In the genomic region with DNA sequence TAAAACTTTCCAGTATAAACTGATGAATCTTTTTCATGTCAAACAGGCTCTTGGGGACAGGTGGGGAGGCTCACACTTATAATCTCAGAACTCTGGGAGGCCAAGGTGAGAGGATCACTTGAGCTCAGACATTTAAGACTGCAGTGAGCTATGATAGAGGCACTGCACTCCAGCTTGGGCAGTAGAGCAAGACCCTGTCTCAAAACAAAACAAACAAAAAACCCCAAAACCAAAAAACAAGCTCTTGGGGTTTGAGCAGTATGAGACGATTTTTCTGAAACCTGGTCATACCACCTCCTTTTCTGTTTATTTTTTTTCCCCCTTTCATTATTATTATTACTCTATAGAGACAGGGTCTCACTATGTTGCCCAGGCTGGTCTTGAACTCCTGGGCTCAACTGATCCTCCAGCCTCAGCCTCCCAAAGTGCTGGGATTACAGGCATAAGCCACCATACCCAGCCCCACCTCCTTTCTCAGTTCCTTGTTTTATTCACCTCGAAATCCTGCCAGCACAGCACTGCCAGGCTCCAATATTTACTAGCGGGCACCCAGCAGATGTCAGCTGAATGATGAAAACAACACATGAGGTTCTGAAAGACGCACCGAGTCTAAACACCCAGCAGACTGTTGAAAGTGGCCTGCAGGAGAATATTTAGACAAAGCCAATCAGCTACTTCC, we compare ENCODE assay signal across 13 cellular contexts. TPM values are rescaled to one million over a fixed set of nuclear protein-coding genes. Genes with fewer than 3 reads are reported as not detected.
DNase-seq lines count a peak whose midpoint lies in the region; ATAC-seq lines count a peak whose summit lies in the region.
"Had no signal": no experiment of that assay in that cellular context is flagged by ENCODE, and none has a peak within 500 bp of the region (broad histone marks: within the 10 kb centered on the region; RNA-seq: fewer than 3 reads in every experiment).

No MANE protein-coding gene starts in this region.

- peaks cover 5 to 55% (median 33%) of the 10 kb centered on the region in 4 donors for H3K4me1 Mint-ChIP-seq in CD4-positive, CD25-positive, alpha-beta regulatory T cell
- peaks cover 45% of the 10 kb centered on the region for H3K4me1 Mint-ChIP-seq in T-helper 2 cell treated with Interferon-gamma antibody and Interleukin-4, amounts not matched to agents 5 μg/mL and 100 μg/mL, for 36 hours (ENCODE audit: low read depth)

- H3K36me3 ChIP-seq in CD4-positive, CD25-positive, alpha-beta regulatory T cell (ENCODE audit: control insufficient read depth, insufficient read depth, low read length): no peaks in the 10 kb centered on the region
- H3K36me3 ChIP-seq: thoracic aorta had no signal

- ATAC-seq in CD4-positive, CD25-positive, alpha-beta regulatory T cell (ENCODE audit: low read depth in 2 of 2): no peak
- ATAC-seq in GM19035 (IDR thresholded peaks at IDR 0.05; ENCODE audit: unreplicated experiment) (peak; percentile 59), HG02973 (IDR thresholded peaks at IDR 0.05; ENCODE audit: unreplicated experiment) (peak; percentile 76)

- H3K4me1 ChIP-seq in CD4-positive, CD25-positive, alpha-beta regulatory T cell (ENCODE audit: control insufficient read depth, insufficient read depth, low read length, poor library complexity, severe bottlenecking): peaks cover 7% of the 10 kb centered on the region

- H3K27ac ChIP-seq in CD4-positive, CD25-positive, alpha-beta regulatory T cell (ENCODE audit: insufficient read depth, low read length, poor library complexity, severe bottlenecking): peak overlapping the region; percentile 5
- H3K27ac ChIP-seq: thoracic aorta had no signal

- no peak for DNase-seq in CD4-positive, CD25-positive, alpha-beta regulatory T cell
- no peak for DNase-seq in T-helper 2 cell treated with Interferon-gamma antibody and Interleukin-4, amounts not matched to agents 5 μg/mL and 100 μg/mL, for 36 hours (ENCODE audit: low spot score)
- no peak for DNase-seq in cerebellar cortex (ENCODE audit: low spot score)
- DNase-seq in NCI-H226: no peak
- no peak for DNase-seq in DMS79 (lab: John Stamatoyannopoulos, UW)
- no peak for DNase-seq in NCI-H345 treated with DMSO at 0.1 percent for 48 hours (lab: John Stamatoyannopoulos, UW; ENCODE audit: unreplicated experiment)
- DNase-seq: activated naive CD4-positive, alpha-beta T cell treated with Interleukin-2 at 50 U/mL for 16 hours; foreskin fibroblast; SHP77; stimulated activated CD4-positive, alpha-beta T cell treated with anti-CD3 and anti-CD28 coated beads, Interleukin-1b, Interleukin-23, amount 100 ng/mL, for 48 hours had no signal

- no peaks in the 10 kb centered on the region for H3K9me3 Mint-ChIP-seq in CD4-positive, CD25-positive, alpha-beta regulatory T cell
- H3K9me3 Mint-ChIP-seq in T-helper 2 cell treated with Interferon-gamma antibody and Interleukin-4, amounts not matched to agents 5 μg/mL and 100 μg/mL, for 36 hours: no peaks in the 10 kb centered on the region

- H3K27me3 Mint-ChIP-seq in CD4-positive, CD25-positive, alpha-beta regulatory T cell: no peaks in the 10 kb centered on the region
- H3K27me3 Mint-ChIP-seq in T-helper 2 cell treated with Interferon-gamma antibody and Interleukin-4, amounts not matched to agents 5 μg/mL and 100 μg/mL, for 36 hours (ENCODE audit: low read depth): no peaks in the 10 kb centered on the region

- peak overlapping the region in 2 of 4 donors; percentile 15 to 22 for H3K4me3 Mint-ChIP-seq in CD4-positive, CD25-positive, alpha-beta regulatory T cell
- H3K4me3 Mint-ChIP-seq in T-helper 2 cell treated with Interferon-gamma antibody and Interleukin-4, amounts not matched to agents 5 μg/mL and 100 μg/mL, for 36 hours: no peak overlapping the region

- H3K27ac Mint-ChIP-seq in CD4-positive, CD25-positive, alpha-beta regulatory T cell: peak overlapping the region; percentile 12 to 96 (median 55)
- peak overlapping the region; percentile 41 for H3K27ac Mint-ChIP-seq in T-helper 2 cell treated with Interferon-gamma antibody and Interleukin-4, amounts not matched to agents 5 μg/mL and 100 μg/mL, for 36 hours

- peaks cover 5% of the 10 kb centered on the region for H3K36me3 Mint-ChIP-seq in CD4-positive, CD25-positive, alpha-beta regulatory T cell
- no peaks in the 10 kb centered on the region for H3K36me3 Mint-ChIP-seq in T-helper 2 cell treated with Interferon-gamma antibody and Interleukin-4, amounts not matched to agents 5 μg/mL and 100 μg/mL, for 36 hours (ENCODE audit: low read depth)

- H3K9me3 ChIP-seq in CD4-positive, CD25-positive, alpha-beta regulatory T cell (ENCODE audit: control insufficient read depth in 2 of 2, low read length in 2 of 2): no peaks in the 10 kb centered on the region
- H3K9me3 ChIP-seq: thoracic aorta had no signal

- H3K4me3 ChIP-seq in CD4-positive, CD25-positive, alpha-beta regulatory T cell (ENCODE audit: low read depth, low read length): no peak overlapping the region
- H3K4me3 ChIP-seq: thoracic aorta had no signal

- no peaks in the 10 kb centered on the region for H3K27me3 ChIP-seq in CD4-positive, CD25-positive, alpha-beta regulatory T cell (ENCODE audit: control insufficient read depth, insufficient read depth, low read length)

RNA-seq across cellular contexts. Expression of a gene that starts 19.5 kb away (rescaled TPM):
- total RNA-seq in CD4-positive, CD25-positive, alpha-beta regulatory T cell: 120 TPM
- polyA plus RNA-seq in CD4-positive, CD25-positive, alpha-beta regulatory T cell: 10 to 100 TPM; 21.6 to 33.5 (median 24.6) TPM

Comparison
In these comparisons a context has a peak if more than half of its experiments do, and no peak if none do; other contexts are left out.
1. ATAC-seq: peak in GM19035 (single experiment) and HG02973 (single experiment); none in CD4-positive, CD25-positive, alpha-beta regulatory T cell (0 of 2).